27 cellular contexts compared by ENCODE assay signal in the genomic region with DNA sequence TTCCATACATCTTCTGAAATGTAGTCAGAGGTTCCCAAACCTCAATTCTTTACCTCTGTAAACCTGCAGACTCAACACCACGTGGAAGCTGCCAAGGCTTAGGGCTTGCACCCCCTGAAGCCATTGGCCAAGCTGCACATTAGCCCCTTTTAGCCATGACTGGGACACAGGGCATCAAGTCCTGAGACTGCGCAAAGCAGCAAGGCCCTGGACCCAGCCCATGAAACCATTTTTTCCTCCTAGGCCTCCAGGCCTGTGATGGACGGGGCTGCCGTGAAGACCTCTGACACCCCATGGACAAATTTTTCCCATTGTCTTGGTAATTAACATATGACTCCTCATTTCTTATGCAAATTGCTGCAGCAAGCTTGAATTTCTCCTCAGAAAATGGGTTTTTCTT.
"Had no signal": no experiment of that assay in that cellular context is flagged by ENCODE, and none has a peak within 500 bp of the region (broad histone marks: within the 10 kb centered on the region; RNA-seq: fewer than 3 reads in every experiment).

No MANE protein-coding gene starts in this region.

- ATAC-seq: stimulated activated effector memory CD8-positive, alpha-beta T cell treated with anti-CD3 and anti-CD28 coated beads, Interleukin-12 subunit alpha, Interleukin-12 subunit beta, amount 100 ng/mL, for 72 hours; stimulated activated memory B cell treated with anti-CD40 and anti-IgM and Interleukin-4, amounts not matched to agents 10 μg/mL and 1 μg/mL and 100 μg/mL, for 72 hours; stimulated activated naive B cell treated with anti-CD40 and anti-IgM and Interleukin-4, amounts not matched to agents 10 μg/mL and 1 μg/mL and 100 μg/mL, for 72 hours; stimulated activated naive CD8-positive, alpha-beta T cell treated with anti-CD3 and anti-CD28 coated beads, Interleukin-15, amount 100 ng/mL, for 72 hours; stimulated activated naive CD8-positive, alpha-beta T cell treated with anti-CD3 and anti-CD28 coated beads, Interleukin-15, Interleukin-2, amounts not matched to agents 100 U/mL and 50 U/mL, for 24 hours; upper lobe of right lung had no signal

- H3K27me3 ChIP-seq: stomach, suprapubic skin, testis, thyroid gland, tibial artery, tibial nerve, transverse colon, upper lobe of left lung, upper lobe of right lung, uterus, vagina had no signal

- DNase-seq: stimulated activated CD4-positive, alpha-beta T cell treated with anti-CD3 and anti-CD28 coated beads, Interleukin-2, amount 100 ng/mL, for 48 hours; stimulated activated CD4-positive, alpha-beta T cell treated with anti-CD3 and anti-CD28 coated beads, Interleukin-4, amount 100 ng/mL, for 1 hour; stimulated activated CD4-positive, alpha-beta T cell treated with anti-CD3 and anti-CD28 coated beads, Interleukin-4, amount 100 ng/mL, for 24 hours; stimulated activated CD4-positive, alpha-beta T cell treated with anti-CD3 and anti-CD28 coated beads, Interleukin-4, amount 100 ng/mL, for 4 hours; stimulated activated CD8-positive, alpha-beta memory T cell treated with anti-CD3 and anti-CD28 coated beads, Interleukin-4, amount 100 ng/mL, for 48 hours; stimulated activated naive B cell treated with anti-CD40 and anti-IgM and Interleukin-4, amounts not matched to agents 10 μg/mL and 1 μg/mL and 100 μg/mL, for 72 hours; stimulated activated naive CD4-positive, alpha-beta T cell; stimulated activated naive CD4-positive, alpha-beta T cell treated with Interleukin-2 at 50 U/mL for 16 hours; stimulated activated naive CD8-positive, alpha-beta T cell treated with anti-CD3 and anti-CD28 coated beads, Interleukin-15, amount 100 ng/mL, for 72 hours; stimulated activated naive CD8-positive, alpha-beta T cell treated with anti-CD3 and anti-CD28 coated beads, Interleukin-15, Interleukin-2, amounts not matched to agents 100 U/mL and 50 U/mL, for 24 hours; stomach; substantia nigra; testis; thyroid gland; tibial artery; transverse colon; trophoblast cell; upper lobe of left lung; upper lobe of right lung; uterus had no signal

- H3K4me3 ChIP-seq: stomach, suprapubic skin, testis, thoracic aorta, thyroid gland, tibial artery, tibial nerve, transverse colon, upper lobe of left lung, upper lobe of right lung, uterus, vagina had no signal

- H3K9me3 ChIP-seq: testis, thoracic aorta, thyroid gland, transverse colon, upper lobe of right lung, uterus, vagina had no signal

- FAIRE-seq: urothelium cell line had no signal

- H3K4me1 ChIP-seq: stomach, suprapubic skin, testis, thyroid gland, tibial artery, tibial nerve, transverse colon, upper lobe of left lung, upper lobe of right lung, uterus, vagina had no signal

- H3K27ac ChIP-seq: stomach, suprapubic skin, testis, thoracic aorta, thyroid gland, tibial artery, tibial nerve, transverse colon, upper lobe of left lung, upper lobe of right lung, uterus, vagina had no signal

- H3K36me3 ChIP-seq: stomach, suprapubic skin, thoracic aorta, thyroid gland, tibial artery, tibial nerve, transverse colon, upper lobe of left lung, upper lobe of right lung, uterus, vagina had no signal
